ENCODE assay signal across 14 cellular contexts in genomic region chr13:40172149-40172591, GRCh38.
DNase-seq lines count a peak whose midpoint lies in the region; ATAC-seq, FAIRE-seq and TF ChIP-seq lines count a peak whose summit lies in the region.
"Had no signal": no experiment of that assay in that cellular context is flagged by ENCODE, and none has a peak within 500 bp of the region (broad histone marks: within the 10 kb centered on the region; RNA-seq: fewer than 3 reads in every experiment).

No MANE protein-coding gene starts in this region.

- no peak overlapping the region for H3K27ac ChIP-seq in astrocyte (ENCODE audit: low read depth, low read length)
- no peak overlapping the region for H3K27ac ChIP-seq in neuronal stem cell (replicated peaks; ENCODE audit: low read length)
- H3K27ac ChIP-seq: PC-9, stomach had no signal

- H3K4me3 Mint-ChIP-seq in astrocyte (ENCODE audit: unreplicated experiment), result no peak overlapping the region
- H3K4me3 Mint-ChIP-seq in stimulated activated effector memory CD8-positive, alpha-beta T cell treated with anti-CD3 and anti-CD28 coated beads, Interleukin-12 subunit alpha, Interleukin-12 subunit beta, amount 100 ng/mL, for 72 hours, result no peak overlapping the region

- H3K9me3 Mint-ChIP-seq in astrocyte (ENCODE audit: unreplicated experiment), result no peaks in the 10 kb centered on the region
- H3K9me3 Mint-ChIP-seq in stimulated activated effector memory CD8-positive, alpha-beta T cell treated with anti-CD3 and anti-CD28 coated beads, Interleukin-12 subunit alpha, Interleukin-12 subunit beta, amount 100 ng/mL, for 72 hours, result no peaks in the 10 kb centered on the region

- H3K79me1 ChIP-seq in neuronal stem cell (ENCODE audit: low read depth, low read length), result no peaks in the 10 kb centered on the region

- no peak overlapping the region for H3K27ac Mint-ChIP-seq in astrocyte (ENCODE audit: unreplicated experiment)
- H3K27ac Mint-ChIP-seq in stimulated activated effector memory CD8-positive, alpha-beta T cell treated with anti-CD3 and anti-CD28 coated beads, Interleukin-12 subunit alpha, Interleukin-12 subunit beta, amount 100 ng/mL, for 72 hours, result no peak overlapping the region

- no peaks in the 10 kb centered on the region for H3K79me2 ChIP-seq in astrocyte (ENCODE audit: insufficient read depth, low read length)

- H3K4me1 Mint-ChIP-seq in astrocyte (ENCODE audit: low read depth, unreplicated experiment), result peaks cover 16% of the 10 kb centered on the region
- H3K4me1 Mint-ChIP-seq in stimulated activated effector memory CD8-positive, alpha-beta T cell treated with anti-CD3 and anti-CD28 coated beads, Interleukin-12 subunit alpha, Interleukin-12 subunit beta, amount 100 ng/mL, for 72 hours, result peaks cover 8% of the 10 kb centered on the region

- H3K23ac ChIP-seq in neuronal stem cell (ENCODE audit: low read depth, low read length, poor library complexity), result no peak overlapping the region

- H3K4me2 ChIP-seq in astrocyte (ENCODE audit: low read length) (peak overlapping the region; percentile 31), neuronal stem cell (ENCODE audit: insufficient read depth, low read length, poor library complexity, severe bottlenecking) (peak overlapping the region; percentile 53)
- H3K4me2 ChIP-seq: PC-9 had no signal

- no peak overlapping the region for H2BK12ac ChIP-seq in neuronal stem cell (ENCODE audit: low read length)

- peak overlapping the region; percentile 79 for H3K18ac ChIP-seq in neuronal stem cell (ENCODE audit: low read length)

- H3K36me3 Mint-ChIP-seq in astrocyte (ENCODE audit: low read depth, unreplicated experiment), result no peaks in the 10 kb centered on the region
- H3K36me3 Mint-ChIP-seq in stimulated activated effector memory CD8-positive, alpha-beta T cell treated with anti-CD3 and anti-CD28 coated beads, Interleukin-12 subunit alpha, Interleukin-12 subunit beta, amount 100 ng/mL, for 72 hours, result no peaks in the 10 kb centered on the region

- DNase-seq in ELF-1 (ENCODE audit: low read depth, low spot score), result peak; percentile 36
- DNase-seq in astrocyte (ENCODE audit: low read depth), result no peak
- DNase-seq in neuronal stem cell (ENCODE audit: low spot score), result no peak
- DNase-seq in BE2C, result no peak
- DNase-seq in cerebellar cortex (ENCODE audit: low spot score), result no peak
- no peak for DNase-seq in stimulated activated effector memory CD8-positive, alpha-beta T cell treated with anti-CD3 and anti-CD28 coated beads, Interleukin-12 subunit alpha, Interleukin-12 subunit beta, amount 100 ng/mL, for 72 hours (ENCODE audit: low spot score in 2 of 2)
- DNase-seq: activated gamma-delta T cell treated with Interleukin-2 at 50 U/mL for 16 hours, KBM-7, PC-9, stomach had no signal

- H3K4ac ChIP-seq in neuronal stem cell (ENCODE audit: low read length), result no peak overlapping the region

- no peak for FAIRE-seq in astrocyte (lab: Jason Lieb, UNC)
- FAIRE-seq: endometrium had no signal

- peaks cover 10% of the 10 kb centered on the region for H3K27me3 ChIP-seq in astrocyte (ENCODE audit: insufficient read depth, low read length)
- H3K27me3 ChIP-seq in neuronal stem cell (ENCODE audit: control insufficient read depth in 3 of 3, insufficient read depth in 3 of 3, low read depth in 1 of 3, low read length in 3 of 3), result peaks cover 0 to 2% (median 0%) of the 10 kb centered on the region in 3 experiments
- no peaks in the 10 kb centered on the region for H3K27me3 ChIP-seq in BE2C

- no peak for ATAC-seq in GM19324 (IDR thresholded peaks at IDR 0.05; ENCODE audit: low FRiP score, unreplicated experiment)
- ATAC-seq in stimulated activated effector memory CD8-positive, alpha-beta T cell treated with anti-CD3 and anti-CD28 coated beads, Interleukin-12 subunit alpha, Interleukin-12 subunit beta, amount 100 ng/mL, for 72 hours, result no peak
- ATAC-seq: left lobe of liver had no signal

- H3K9me3 ChIP-seq in astrocyte (ENCODE audit: insufficient read depth, low read depth, low read length) (no peaks in the 10 kb centered on the region), neuronal stem cell (replicated peaks in 1 of 2; ENCODE audit: control insufficient read depth in 2 of 2, insufficient read depth in 1 of 2, low read depth in 1 of 2, low read length in 2 of 2) (no peaks in the 10 kb centered on the region), BE2C (no peaks in the 10 kb centered on the region)
- H3K9me3 ChIP-seq: stomach had no signal

- no peak overlapping the region for H4K8ac ChIP-seq in neuronal stem cell (ENCODE audit: low read depth, low read length)

- H2BK5ac ChIP-seq in neuronal stem cell (ENCODE audit: low read length), result no peak overlapping the region

- H2BK15ac ChIP-seq in neuronal stem cell (ENCODE audit: low read length), result peak overlapping the region; percentile 84

- H4K91ac ChIP-seq in neuronal stem cell (ENCODE audit: low read depth, low read length, poor library complexity), result no peak overlapping the region

- no peaks in the 10 kb centered on the region for H4K20me1 ChIP-seq in astrocyte (ENCODE audit: insufficient read depth, low read length)

- no peak overlapping the region for H2BK120ac ChIP-seq in neuronal stem cell (ENCODE audit: low read depth, low read length)

- no peak for TF ChIP-seq CTCF in astrocyte (IDR thresholded peaks at IDR 0.05; ENCODE audit: insufficient read depth, low read depth, low read length)
- TF ChIP-seq CTCF in BE2C (IDR thresholded peaks at IDR 0.05; ENCODE audit: low read depth, low read length), result no peak

- H3K36me3 ChIP-seq in astrocyte (ENCODE audit: insufficient read depth, low read length) (no peaks in the 10 kb centered on the region), neuronal stem cell (replicated peaks in 1 of 2; ENCODE audit: control insufficient read depth in 2 of 2, insufficient read depth in 2 of 2, low read length in 2 of 2) (no peaks in the 10 kb centered on the region), BE2C (no peaks in the 10 kb centered on the region)
- H3K36me3 ChIP-seq: stomach had no signal

- H3K4me1 ChIP-seq in astrocyte (ENCODE audit: insufficient read depth, low read length) (no peaks in the 10 kb centered on the region), neuronal stem cell (ENCODE audit: control insufficient read depth in 2 of 2, insufficient read depth in 1 of 2, low read depth in 1 of 2, low read length in 2 of 2) (peaks cover 0 to 10% of the 10 kb centered on the region in 2 donors), BE2C (no peaks in the 10 kb centered on the region)

- peak overlapping the region; percentile 55 for H2AFZ ChIP-seq in astrocyte (ENCODE audit: low read depth, low read length)
- no peak overlapping the region for H2AFZ ChIP-seq in neuronal stem cell (ENCODE audit: low read length)
- H2AFZ ChIP-seq: PC-9 had no signal

- no CpG with 5 or more reads among the region's 32 CpGs for WGBS in neuronal stem cell (ENCODE audit: extremely low coverage in 2 of 2, insufficient read length in 2 of 2, insufficient replicate concordance in 1 of 2), 2 donors

- no peak overlapping the region for H3K14ac ChIP-seq in neuronal stem cell (ENCODE audit: low read length)

- H3K9ac ChIP-seq in astrocyte (ENCODE audit: low read length), result no peak overlapping the region
- no peak overlapping the region for H3K9ac ChIP-seq in neuronal stem cell (ENCODE audit: low read depth, low read length, poor library complexity)

- peak overlapping the region; percentile 72 for H2AK5ac ChIP-seq in neuronal stem cell (ENCODE audit: low read depth, low read length)

- H3K4me3 ChIP-seq in astrocyte (ENCODE audit: insufficient read depth, low read depth, low read length) (no peak overlapping the region), iPS-11a (ENCODE audit: low read depth, low read length) (peak overlapping the region; percentile 8), neuronal stem cell (ENCODE audit: low read length in 2 of 2) (no peak overlapping the region), BE2C (ENCODE audit: low read depth, low read length) (no peak overlapping the region)
- H3K4me3 ChIP-seq: PC-9, stomach had no signal

- peaks cover 19% of the 10 kb centered on the region for H3K27me3 Mint-ChIP-seq in astrocyte (ENCODE audit: low read depth, unreplicated experiment)
